15 cellular contexts compared by ENCODE assay signal in genomic region chr15:48062476-48062875, GRCh38. TPM values are rescaled to one million over a fixed set of nuclear protein-coding genes. Genes with fewer than 3 reads are reported as not detected.
DNase-seq lines count a peak whose midpoint lies in the region; ATAC-seq and TF ChIP-seq lines count a peak whose summit lies in the region.
"Had no signal": no experiment of that assay in that cellular context is flagged by ENCODE, and none has a peak within 500 bp of the region (broad histone marks: within the 10 kb centered on the region; RNA-seq: fewer than 3 reads in every experiment).

No MANE protein-coding gene starts in this region.

- no peak overlapping the region for H3K4me3 Mint-ChIP-seq in nephron
- H3K4me3 Mint-ChIP-seq: activated CD4-positive, alpha-beta memory T cell treated with anti-CD3 and anti-CD28 coated beads for 36 hours; IgD-negative memory B cell; T-helper 1 cell treated with Interleukin-12 subunit alpha and Interleukin-12 subunit beta and Interleukin-4 antibody, amounts not matched to agents 30 μg/mL and 1 μg/mL, for 36 hours had no signal

- peak; percentile 66 for DNase-seq in Daoy (ENCODE audit: low read depth)
- DNase-seq in NCI-H1436 treated with DMSO at 0.1 percent for 48 hours (lab: John Stamatoyannopoulos, UW): peak; percentile 67
- DNase-seq in mucosa of gallbladder (ENCODE audit: low spot score): no peak
- no peak for DNase-seq in GOT3 (lab: John Stamatoyannopoulos, UW)
- DNase-seq in left colon: no peak
- DNase-seq: activated CD4-positive, alpha-beta memory T cell treated with anti-CD3 and anti-CD28 coated beads for 36 hours; activated naive CD4-positive, alpha-beta T cell treated with anti-CD3 and anti-CD28 coated beads, Interleukin-2, amount 50 U/mL, for 16 hours; mucosa of descending colon; upper lobe of left lung had no signal

- no peaks in the 10 kb centered on the region for H3K9me3 Mint-ChIP-seq in nephron
- H3K9me3 Mint-ChIP-seq: activated CD4-positive, alpha-beta memory T cell treated with anti-CD3 and anti-CD28 coated beads for 36 hours; T-helper 1 cell treated with Interleukin-12 subunit alpha and Interleukin-12 subunit beta and Interleukin-4 antibody, amounts not matched to agents 30 μg/mL and 1 μg/mL, for 36 hours had no signal

- intact Hi-C loops in left colon (cut with DNase I, micrococcal nuclease): no loop called here

- no peaks in the 10 kb centered on the region for H3K36me3 Mint-ChIP-seq in nephron (ENCODE audit: low read depth)
- H3K36me3 Mint-ChIP-seq: activated CD4-positive, alpha-beta memory T cell treated with anti-CD3 and anti-CD28 coated beads for 36 hours; IgD-negative memory B cell had no signal

- peak overlapping the region; percentile 36 to 56 (median 43) for H3K27ac Mint-ChIP-seq in nephron
- H3K27ac Mint-ChIP-seq: activated CD4-positive, alpha-beta memory T cell treated with anti-CD3 and anti-CD28 coated beads for 36 hours; IgD-negative memory B cell; T-helper 1 cell treated with Interleukin-12 subunit alpha and Interleukin-12 subunit beta and Interleukin-4 antibody, amounts not matched to agents 30 μg/mL and 1 μg/mL, for 36 hours had no signal

- peaks cover 40% of the 10 kb centered on the region for H3K4me1 Mint-ChIP-seq in nephron

- H3K27me3 Mint-ChIP-seq in nephron (ENCODE audit: low read depth): no peaks in the 10 kb centered on the region
- H3K27me3 Mint-ChIP-seq: activated CD4-positive, alpha-beta memory T cell treated with anti-CD3 and anti-CD28 coated beads for 36 hours had no signal

- TF ChIP-seq CTCF in VCaP (conservative IDR thresholded peaks at IDR 0.05) (no peak), nephron (IDR thresholded peaks at IDR 0.05; ENCODE audit: unreplicated experiment in 3 of 3) (no peak)

- H3K27ac ChIP-seq in VCaP: peak overlapping the region; percentile 40

- ATAC-seq in left colon: no peak
- ATAC-seq in HG03175 (IDR thresholded peaks at IDR 0.05; ENCODE audit: unreplicated experiment): no peak
- ATAC-seq: mucosa of descending colon had no signal

RNA-seq across cellular contexts. Expression of gene SLC24A5, which starts 58.3 kb away (rescaled TPM):
- total RNA-seq in Daoy (2014; rRNA removed; shearing (Covaris generic)): not detected in 2 replicates
- total RNA-seq in mucosa of gallbladder (not detected), left colon (not detected)
- total RNA-seq: activated CD4-positive, alpha-beta memory T cell treated with anti-CD3 and anti-CD28 coated beads for 36 hours; mucosa of descending colon; NCI-H460 had no signal

Comparison
In these comparisons a context has a peak if more than half of its experiments do, and no peak if none do; other contexts are left out.
1. DNase-seq: peak in Daoy (single experiment) and NCI-H1436 treated with DMSO at 0.1 percent for 48 hours (single experiment); none in mucosa of gallbladder (single experiment), GOT3 (single experiment) and left colon (0 of 2).